In genomic region chr10:132663666-132664365, GRCh38 we compare ENCODE assay signal across 1 cellular context.
TF ChIP-seq lines count a peak whose summit lies in the region.

No MANE protein-coding gene starts in this region.

TF ChIP-seq in IMR-90, 13 proteins besides CTCF, POLR2A, EP300 and RAD21 (continued from another document):
- no peak for TF ChIP-seq CHD1 (IDR thresholded peaks at IDR 0.05; ENCODE audit: low read depth, low read length)
- TF ChIP-seq SMC3 (IDR thresholded peaks at IDR 0.05; ENCODE audit: low read depth, low read length) = no peak
- TF ChIP-seq FOS (IDR thresholded peaks at IDR 0.05; ENCODE audit: low read depth, low read length) = no peak
- TF ChIP-seq NFE2L2 (IDR thresholded peaks at IDR 0.05; ENCODE audit: low read depth, low read length) = no peak
- no peak for TF ChIP-seq BHLHE40 (IDR thresholded peaks at IDR 0.05; ENCODE audit: low read depth, low read length)
- no peak for TF ChIP-seq MAFK (IDR thresholded peaks at IDR 0.05; ENCODE audit: low read depth, low read length)
- no peak for TF ChIP-seq CEBPB (IDR thresholded peaks at IDR 0.05; ENCODE audit: low read depth, low read length)
TF ChIP-seq in IMR-90: peak in this region for 0.
